25 cellular contexts compared by ENCODE assay signal in the genomic region with DNA sequence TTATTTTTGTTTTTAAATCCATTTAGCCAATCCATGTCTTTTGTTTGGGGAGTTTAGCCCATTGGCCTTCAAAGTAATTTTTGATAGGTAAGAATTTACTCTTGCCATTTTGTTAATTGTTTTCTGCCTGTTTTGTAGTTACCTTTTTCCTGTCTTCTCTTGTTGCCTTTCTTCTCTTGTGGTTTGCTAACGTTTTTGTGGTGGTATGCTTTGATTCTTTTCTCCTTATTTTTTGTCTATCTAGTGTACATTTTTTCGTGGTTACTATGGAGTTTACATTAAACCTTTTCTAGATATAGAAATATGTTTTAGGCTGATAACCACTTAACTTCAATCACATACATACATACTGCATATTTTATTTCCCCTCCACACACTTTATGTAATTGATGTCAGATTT.
"Had no signal": no experiment of that assay in that cellular context is flagged by ENCODE, and none has a peak within 500 bp of the region (broad histone marks: within the 10 kb centered on the region; RNA-seq: fewer than 3 reads in every experiment).

No MANE protein-coding gene starts in this region.

- DNase-seq: stimulated activated CD4-positive, alpha-beta T cell treated with anti-CD3 and anti-CD28 coated beads, Interleukin-2, amount 100 ng/mL, for 48 hours; stimulated activated CD4-positive, alpha-beta T cell treated with anti-CD3 and anti-CD28 coated beads, Interleukin-4, amount 100 ng/mL, for 1 hour; stimulated activated CD4-positive, alpha-beta T cell treated with anti-CD3 and anti-CD28 coated beads, Interleukin-4, amount 100 ng/mL, for 4 hours; stimulated activated CD8-positive, alpha-beta memory T cell treated with anti-CD3 and anti-CD28 coated beads, Interleukin-4, amount 100 ng/mL, for 48 hours; stimulated activated naive B cell treated with anti-CD40 and anti-IgM and Interleukin-4, amounts not matched to agents 10 μg/mL and 1 μg/mL and 100 μg/mL, for 72 hours; stimulated activated naive CD4-positive, alpha-beta T cell; stimulated activated naive CD4-positive, alpha-beta T cell treated with Interleukin-2 at 50 U/mL for 16 hours; stimulated activated naive CD8-positive, alpha-beta T cell treated with anti-CD3 and anti-CD28 coated beads, Interleukin-15, amount 100 ng/mL, for 72 hours; stimulated activated naive CD8-positive, alpha-beta T cell treated with anti-CD3 and anti-CD28 coated beads, Interleukin-15, Interleukin-2, amounts not matched to agents 100 U/mL and 50 U/mL, for 24 hours; stomach; substantia nigra; testis; thyroid gland; tibial artery; transverse colon; trophoblast cell; upper lobe of left lung; upper lobe of right lung; uterus had no signal

- H3K4me3 ChIP-seq: stomach, suprapubic skin, testis, thoracic aorta, thyroid gland, tibial artery, tibial nerve, transverse colon, upper lobe of left lung, upper lobe of right lung, uterus, vagina had no signal

- H3K27ac ChIP-seq: stomach, suprapubic skin, testis, thoracic aorta, thyroid gland, tibial artery, tibial nerve, transverse colon, upper lobe of left lung, upper lobe of right lung, uterus, vagina had no signal

- H3K9me3 ChIP-seq: suprapubic skin, testis, thyroid gland, upper lobe of right lung, vagina had no signal

- H3K36me3 ChIP-seq: stomach, suprapubic skin, thoracic aorta, thyroid gland, tibial nerve, transverse colon, upper lobe of left lung, upper lobe of right lung, uterus, vagina had no signal

- H3K27me3 ChIP-seq: stomach, suprapubic skin, testis, thyroid gland, tibial artery, tibial nerve, transverse colon, upper lobe of left lung, upper lobe of right lung, uterus, vagina had no signal

- ATAC-seq: stimulated activated effector memory CD8-positive, alpha-beta T cell treated with anti-CD3 and anti-CD28 coated beads, Interleukin-12 subunit alpha, Interleukin-12 subunit beta, amount 100 ng/mL, for 72 hours; stimulated activated memory B cell treated with anti-CD40 and anti-IgM and Interleukin-4, amounts not matched to agents 10 μg/mL and 1 μg/mL and 100 μg/mL, for 72 hours; stimulated activated naive B cell treated with anti-CD40 and anti-IgM and Interleukin-4, amounts not matched to agents 10 μg/mL and 1 μg/mL and 100 μg/mL, for 72 hours; stimulated activated naive CD8-positive, alpha-beta T cell treated with anti-CD3 and anti-CD28 coated beads, Interleukin-15, amount 100 ng/mL, for 72 hours; stimulated activated naive CD8-positive, alpha-beta T cell treated with anti-CD3 and anti-CD28 coated beads, Interleukin-15, Interleukin-2, amounts not matched to agents 100 U/mL and 50 U/mL, for 24 hours; upper lobe of right lung had no signal

- H3K4me1 ChIP-seq: stomach, suprapubic skin, testis, thyroid gland, tibial nerve, transverse colon, upper lobe of left lung, upper lobe of right lung, uterus, vagina had no signal
